In genomic region chr2:129462967-129463366, GRCh38 we compare ENCODE assay signal across 34 cellular contexts.
"Had no signal": no experiment of that assay in that cellular context is flagged by ENCODE, and none has a peak within 500 bp of the region (broad histone marks: within the 10 kb centered on the region; RNA-seq: fewer than 3 reads in every experiment).

No MANE protein-coding gene starts in this region.

- H3K27ac ChIP-seq: KMS-11 had no signal

- H3K9me3 ChIP-seq: MG63 had no signal

- DNase-seq: Karpas-422, Kasumi-1, KG1, MG63, MM.1S, MV-4-11, NCI-H1048, NCI-H1092, NCI-H1092 treated with DMSO at 0.1 percent for 48 hours, NCI-H1105, NCI-H1105 treated with DMSO at 0.1 percent for 48 hours, NCI-H1417, NCI-H1417 treated with DMSO at 0.1 percent for 48 hours, NCI-H1436, NCI-H1436 treated with DMSO at 0.1 percent for 48 hours, NCI-H146, NCI-H1694, NCI-H1694 treated with DMSO at 0.1 percent for 48 hours, NCI-H187, NCI-H187 treated with DMSO at 0.1 percent for 48 hours, NCI-H1930, NCI-H2029, NCI-H2029 treated with DMSO at 0.1 percent for 48 hours, NCI-H2081, NCI-H2081 treated with DMSO at 0.1 percent for 48 hours, NCI-H2107, NCI-H2171, NCI-H2171 treated with DMSO at 0.1 percent for 48 hours, NCI-H2227 treated with DMSO at 0.1 percent for 48 hours, NCI-H226, NCI-H345, NCI-H446, NCI-H446 treated with DMSO at 0.1 percent for 48 hours had no signal

- H3K36me3 ChIP-seq: MG63 had no signal

- H3K4me3 ChIP-seq: MG63 had no signal

- H3K27me3 ChIP-seq: MG63 had no signal
